In the genomic region with DNA sequence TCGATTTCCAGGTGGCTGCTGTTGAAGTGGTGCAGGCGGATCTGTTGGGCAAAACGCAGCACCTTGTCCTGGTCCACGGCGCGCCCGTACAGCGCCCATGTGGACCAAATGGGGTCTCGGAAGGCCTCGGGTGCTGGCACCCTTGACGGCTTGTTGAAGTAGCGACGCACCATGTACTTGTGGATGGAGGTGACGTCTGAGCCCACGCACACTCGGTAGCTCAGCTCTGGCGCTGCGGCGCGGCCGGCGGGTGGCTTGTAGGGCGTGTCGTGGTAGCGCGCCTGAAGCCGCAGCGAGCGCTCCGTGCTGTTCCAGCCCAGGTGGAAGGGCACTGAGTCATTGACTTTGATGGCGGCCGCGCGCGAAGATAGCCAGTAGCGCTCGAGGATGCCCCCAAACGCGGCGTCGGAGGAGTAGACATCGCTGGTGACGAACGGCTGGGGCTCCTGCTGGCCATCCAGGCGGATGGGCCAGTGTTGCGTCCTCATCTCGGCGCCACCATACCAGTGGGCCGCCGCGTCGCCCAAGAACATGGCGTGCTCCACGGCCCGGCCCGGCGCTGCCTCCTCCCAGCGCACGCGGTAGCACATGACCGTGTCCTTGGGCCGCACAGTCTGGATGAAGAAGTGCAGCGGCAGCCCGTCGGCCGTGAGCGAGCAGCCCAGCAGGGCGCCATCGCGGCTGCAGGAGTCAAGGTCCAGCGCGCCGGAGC, we compare ENCODE assay signal across 28 cellular contexts. TPM values are rescaled to one million over a fixed set of nuclear protein-coding genes. Genes with fewer than 3 reads are reported as not detected.
"Had no signal": no experiment of that assay in that cellular context is flagged by ENCODE, and none has a peak within 500 bp of the region (broad histone marks: within the 10 kb centered on the region; RNA-seq: fewer than 3 reads in every experiment).

No MANE protein-coding gene starts in this region.

- H3K4me3 Mint-ChIP-seq: activated CD4-positive, alpha-beta memory T cell treated with anti-CD3 and anti-CD28 coated beads for 36 hours; stimulated activated naive CD8-positive, alpha-beta T cell treated with anti-CD3 and anti-CD28 coated beads, Interleukin-15, Interleukin-2, amounts not matched to agents 100 ng/mL and 50 ng/mL, for 24 hours had no signal

- H3K9me3 Mint-ChIP-seq: activated CD4-positive, alpha-beta memory T cell treated with anti-CD3 and anti-CD28 coated beads for 36 hours; naive thymus-derived CD8-positive, alpha-beta T cell; neural crest cell; stimulated activated effector memory CD8-positive, alpha-beta T cell treated with anti-CD3 and anti-CD28 coated beads, Interleukin-12 subunit alpha, Interleukin-12 subunit beta, amount 100 ng/mL, for 72 hours; stimulated activated naive CD8-positive, alpha-beta T cell treated with anti-CD3 and anti-CD28 coated beads, Interleukin-15, Interleukin-2, amounts not matched to agents 100 ng/mL and 50 ng/mL, for 24 hours had no signal

- H3K27me3 ChIP-seq: esophagus squamous epithelium, hepatocyte, upper lobe of left lung had no signal

- H3K9me3 ChIP-seq: esophagus squamous epithelium, upper lobe of left lung had no signal

- H3K36me3 ChIP-seq: brain microvascular endothelial cell had no signal

- H3K27ac ChIP-seq: brain microvascular endothelial cell, epithelial cell of prostate, esophagus squamous epithelium, hepatocyte, skin epidermis, upper lobe of left lung, VCaP had no signal

- H3K4me2 ChIP-seq: hepatocyte had no signal

- ATAC-seq: activated CD4-positive, CD25-positive, alpha-beta regulatory T cell treated with anti-CD3 and anti-CD28 coated beads, Interleukin-2, amount 50 U/mL, for 24 hours; left cardiac atrium; left ventricle myocardium superior; sciatic nerve had no signal

- H3K4me3 ChIP-seq: hepatocyte, upper lobe of left lung had no signal

- H2AFZ ChIP-seq: hepatocyte had no signal

- H3K27me3 Mint-ChIP-seq: activated CD4-positive, alpha-beta memory T cell treated with anti-CD3 and anti-CD28 coated beads for 36 hours; naive thymus-derived CD8-positive, alpha-beta T cell; stimulated activated naive CD8-positive, alpha-beta T cell treated with anti-CD3 and anti-CD28 coated beads, Interleukin-15, Interleukin-2, amounts not matched to agents 100 ng/mL and 50 ng/mL, for 24 hours had no signal

- H3K27ac Mint-ChIP-seq: activated CD4-positive, alpha-beta memory T cell treated with anti-CD3 and anti-CD28 coated beads for 36 hours; naive thymus-derived CD8-positive, alpha-beta T cell; stimulated activated effector memory CD8-positive, alpha-beta T cell treated with anti-CD3 and anti-CD28 coated beads, Interleukin-12 subunit alpha, Interleukin-12 subunit beta, amount 100 ng/mL, for 72 hours; stimulated activated naive CD8-positive, alpha-beta T cell treated with anti-CD3 and anti-CD28 coated beads, Interleukin-15, Interleukin-2, amounts not matched to agents 100 ng/mL and 50 ng/mL, for 24 hours had no signal

- DNase-seq: activated CD4-positive, alpha-beta memory T cell treated with anti-CD3 and anti-CD28 coated beads for 36 hours; activated CD4-positive, alpha-beta T cell treated with anti-CD3 and anti-CD28 coated beads for 48 hours; activated CD8-positive, alpha-beta memory T cell treated with anti-CD3 and anti-CD28 coated beads, Interleukin-2, amount 50 U/mL, for 4 hours; activated gamma-delta T cell treated with Interleukin-2 at 50 U/mL for 16 hours; activated naive CD4-positive, alpha-beta T cell treated with anti-CD3 and anti-CD28 coated beads, Interleukin-2, amount 50 U/mL, for 16 hours; activated T-cell treated with anti-CD3 and anti-CD28 coated beads, Interleukin-2, amount 50 U/mL, for 1 hour; amniotic stem cell; brain microvascular endothelial cell; caudate nucleus; dermis blood vessel endothelial cell; effector CD4-positive, alpha-beta T cell; esophagus squamous epithelium; glutamatergic neuron; left cardiac atrium; left ventricle myocardium superior; naive thymus-derived CD8-positive, alpha-beta T cell; occipital lobe; stimulated activated CD4-positive, alpha-beta T cell treated with anti-CD3 and anti-CD28 coated beads, Interleukin-4, amount 100 ng/mL, for 24 hours had no signal

RNA-seq across cellular contexts. Expression of gene KIF24, which starts 43.0 kb away (rescaled TPM):
- polyA plus RNA-seq: naive thymus-derived CD8-positive, alpha-beta T cell had no signal
